In genomic region chr12:80178846-80179245, GRCh38 we compare ENCODE assay signal across 11 cellular contexts.
DNase-seq lines count a peak whose midpoint lies in the region; ATAC-seq and TF ChIP-seq lines count a peak whose summit lies in the region.
"Had no signal": no experiment of that assay in that cellular context is flagged by ENCODE, and none has a peak within 500 bp of the region (broad histone marks: within the 10 kb centered on the region; RNA-seq: fewer than 3 reads in every experiment).

No MANE protein-coding gene starts in this region.

- intact Hi-C loops in upper lobe of right lung (cut with DNase I), result no loop called here

- no peak for TF ChIP-seq CTCF in upper lobe of right lung (IDR thresholded peaks at IDR 0.05)

- no peak overlapping the region; a peak in 1 of 22 replicates for H3K27ac ChIP-seq in BLaER1 treated with 17β-estradiol and CSF1 and Interleukin-3, amounts not matched to agents 10 nM and 100 nM
- no peak overlapping the region for H3K27ac ChIP-seq in upper lobe of right lung

- no peaks in the 10 kb centered on the region for H3K27me3 ChIP-seq in BLaER1 treated with 17β-estradiol and CSF1 and Interleukin-3, amounts not matched to agents 10 nM and 100 nM
- H3K27me3 ChIP-seq in upper lobe of right lung, result no peaks in the 10 kb centered on the region

- H3K9ac ChIP-seq in BLaER1 treated with 17β-estradiol and CSF1 and Interleukin-3, amounts not matched to agents 10 nM and 100 nM, result no peak overlapping the region

- no peak for DNase-seq in activated CD4-positive, CD25-positive, alpha-beta regulatory T cell (lab: John Stamatoyannopoulos, UW)
- DNase-seq in DMS114 treated with DMSO at 0.1 percent for 48 hours (lab: John Stamatoyannopoulos, UW; ENCODE audit: unreplicated experiment), result no peak
- no peak for DNase-seq in activated effector memory CD4-positive, alpha-beta T cell treated with anti-CD3 and anti-CD28 coated beads, Interleukin-2, amount 50 U/mL, for 16 hours
- no peak for DNase-seq in upper lobe of right lung
- DNase-seq: activated naive CD4-positive, alpha-beta T cell treated with anti-CD3 and anti-CD28 coated beads, Interleukin-2, amount 50 U/mL, for 16 hours; NCI-H526 had no signal

- peak overlapping the region in 9 of 11 experiments; percentile 33 to 72 (median 56); a peak in 19 of 22 replicates for H3K4me2 ChIP-seq in BLaER1 treated with 17β-estradiol and CSF1 and Interleukin-3, amounts not matched to agents 10 nM and 100 nM

- H3K9me3 ChIP-seq in BLaER1 treated with 17β-estradiol and CSF1 and Interleukin-3, amounts not matched to agents 10 nM and 100 nM (replicated peaks in 1 of 11), result no peaks in the 10 kb centered on the region
- no peaks in the 10 kb centered on the region for H3K9me3 ChIP-seq in upper lobe of right lung

- no peaks in the 10 kb centered on the region for H4K20me1 ChIP-seq in BLaER1 treated with 17β-estradiol and CSF1 and Interleukin-3, amounts not matched to agents 10 nM and 100 nM

- ATAC-seq in GM19324 (IDR thresholded peaks at IDR 0.05; ENCODE audit: low FRiP score, unreplicated experiment), result peak; percentile 82
- peak; percentile 97 for ATAC-seq in HG02870 (IDR thresholded peaks at IDR 0.05; ENCODE audit: unreplicated experiment)
- peak; percentile 88 for ATAC-seq in HG03575 (IDR thresholded peaks at IDR 0.05; ENCODE audit: extremely low read depth, insufficient number of reproducible peaks, low FRiP score, unreplicated experiment)
- no peak for ATAC-seq in upper lobe of right lung
- ATAC-seq: K562 had no signal

- H3K4me3 ChIP-seq in BLaER1 treated with 17β-estradiol and CSF1 and Interleukin-3, amounts not matched to agents 10 nM and 100 nM, result no peak overlapping the region
- H3K4me3 ChIP-seq in upper lobe of right lung, result no peak overlapping the region
- H3K4me3 ChIP-seq: K562 had no signal

- no peaks in the 10 kb centered on the region for H3K36me3 ChIP-seq in BLaER1 treated with 17β-estradiol and CSF1 and Interleukin-3, amounts not matched to agents 10 nM and 100 nM
- H3K36me3 ChIP-seq in upper lobe of right lung, result no peaks in the 10 kb centered on the region

- peaks cover 4 to 17% (median 15%) of the 10 kb centered on the region in 10 experiments; a peak in 17 of 20 replicates for H3K4me1 ChIP-seq in BLaER1 treated with 17β-estradiol and CSF1 and Interleukin-3, amounts not matched to agents 10 nM and 100 nM
- no peaks in the 10 kb centered on the region for H3K4me1 ChIP-seq in upper lobe of right lung
